ENCODE assay signal across 19 cellular contexts in the genomic region with DNA sequence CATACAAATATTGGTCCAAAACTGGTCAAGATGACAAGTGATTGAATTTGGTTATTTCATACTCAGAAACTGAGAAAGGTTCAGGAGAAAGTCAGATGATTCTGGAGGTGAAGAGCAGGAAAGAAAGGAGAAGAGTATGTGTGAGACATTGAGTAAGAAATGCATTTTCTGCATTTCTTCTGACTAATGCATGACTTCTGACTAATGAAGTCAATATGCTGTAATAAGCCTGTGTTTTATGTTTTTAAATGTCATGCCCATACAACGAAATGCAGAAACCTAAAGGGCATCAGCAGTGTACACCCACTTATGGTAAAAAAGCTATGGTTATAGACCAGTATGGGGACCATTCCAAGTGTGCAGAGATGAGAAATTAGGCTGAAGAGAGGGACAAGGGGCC.
DNase-seq lines count a peak whose midpoint lies in the region; ATAC-seq and TF ChIP-seq lines count a peak whose summit lies in the region.
"Had no signal": no experiment of that assay in that cellular context is flagged by ENCODE, and none has a peak within 500 bp of the region (broad histone marks: within the 10 kb centered on the region; RNA-seq: fewer than 3 reads in every experiment).

No MANE protein-coding gene starts in this region.

- no peaks in the 10 kb centered on the region for H3K9me3 ChIP-seq in vagina
- H3K9me3 ChIP-seq: body of pancreas had no signal

- in situ Hi-C loops in astrocyte of the spinal cord (cut with HindIII; ENCODE audit: low sequenced_read_pairs): no loop called here

- intact Hi-C loops in left ventricle myocardium superior (cut with micrococcal nuclease) (no loop called here), vagina (cut with DNase I) (no loop called here)

- DNase-seq in AG08395 (ENCODE audit: low spot score): peak; percentile 63
- peak; percentile 68 for DNase-seq in HS-5 (ENCODE audit: low read depth)
- DNase-seq in astrocyte of the spinal cord (ENCODE audit: low read depth, low spot score): peak; percentile 28
- DNase-seq in fibroblast of the conjunctiva (ENCODE audit: low read depth): peak; percentile 28
- no peak for DNase-seq in RKO (ENCODE audit: low spot score)
- no peak for DNase-seq in left ventricle myocardium superior
- DNase-seq in vagina (ENCODE audit: extremely low spot score in 2 of 2): no peak
- DNase-seq: activated CD4-positive, alpha-beta memory T cell treated with anti-CD3 and anti-CD28 coated beads, Interleukin-2, amount 10 ng/mL, durations not matched to agents 7 days and 5 days; activated naive CD4-positive, alpha-beta T cell treated with anti-CD3 and anti-CD28 coated beads, Interleukin-2, amount 10 ng/mL, durations not matched to agents 7 days and 5 days; activated T-cell treated with anti-CD3 and anti-CD28 coated beads, Interleukin-2, amount 50 U/mL, for 24 hours; body of pancreas; CD4-positive, alpha-beta memory T cell; cortex of kidney; DMS79; NCI-H1092; NCI-H510A; SHP77 had no signal

- no peaks in the 10 kb centered on the region for H3K36me3 ChIP-seq in vagina

- H3K4me3 ChIP-seq in astrocyte of the spinal cord (ENCODE audit: low read depth, low read length) (no peak overlapping the region), vagina (no peak overlapping the region)
- H3K4me3 ChIP-seq: body of pancreas had no signal

- TF ChIP-seq POLR2A in vagina (IDR thresholded peaks at IDR 0.05): no peak

- H3K27ac ChIP-seq in vagina: no peak overlapping the region
- H3K27ac ChIP-seq: body of pancreas had no signal

- H3K27me3 ChIP-seq in vagina: no peaks in the 10 kb centered on the region
- H3K27me3 ChIP-seq: body of pancreas had no signal

- H3K4me1 ChIP-seq in vagina: no peaks in the 10 kb centered on the region
- H3K4me1 ChIP-seq: body of pancreas had no signal

- TF ChIP-seq CTCF in astrocyte of the spinal cord (IDR thresholded peaks at IDR 0.05; ENCODE audit: low read depth, low read length) (no peak), vagina (IDR thresholded peaks at IDR 0.05) (no peak)

- no peak for ATAC-seq in GM21528 (IDR thresholded peaks at IDR 0.05; ENCODE audit: low FRiP score, unreplicated experiment)
- ATAC-seq in left ventricle myocardium superior: no peak
- ATAC-seq: body of pancreas; stimulated activated effector memory CD8-positive, alpha-beta T cell treated with anti-CD3 and anti-CD28 coated beads, Interleukin-12 subunit alpha, Interleukin-12 subunit beta, amount 100 ng/mL, for 72 hours had no signal

Comparison
In these comparisons a context has a peak if more than half of its experiments do, and no peak if none do; other contexts are left out.
1. DNase-seq: peak in AG08395 (single experiment), HS-5 (single experiment), astrocyte of the spinal cord (single experiment) and fibroblast of the conjunctiva (single experiment); none in RKO (single experiment), left ventricle myocardium superior (single experiment) and vagina (0 of 2).